8 cellular contexts compared by ENCODE assay signal in the genomic region with DNA sequence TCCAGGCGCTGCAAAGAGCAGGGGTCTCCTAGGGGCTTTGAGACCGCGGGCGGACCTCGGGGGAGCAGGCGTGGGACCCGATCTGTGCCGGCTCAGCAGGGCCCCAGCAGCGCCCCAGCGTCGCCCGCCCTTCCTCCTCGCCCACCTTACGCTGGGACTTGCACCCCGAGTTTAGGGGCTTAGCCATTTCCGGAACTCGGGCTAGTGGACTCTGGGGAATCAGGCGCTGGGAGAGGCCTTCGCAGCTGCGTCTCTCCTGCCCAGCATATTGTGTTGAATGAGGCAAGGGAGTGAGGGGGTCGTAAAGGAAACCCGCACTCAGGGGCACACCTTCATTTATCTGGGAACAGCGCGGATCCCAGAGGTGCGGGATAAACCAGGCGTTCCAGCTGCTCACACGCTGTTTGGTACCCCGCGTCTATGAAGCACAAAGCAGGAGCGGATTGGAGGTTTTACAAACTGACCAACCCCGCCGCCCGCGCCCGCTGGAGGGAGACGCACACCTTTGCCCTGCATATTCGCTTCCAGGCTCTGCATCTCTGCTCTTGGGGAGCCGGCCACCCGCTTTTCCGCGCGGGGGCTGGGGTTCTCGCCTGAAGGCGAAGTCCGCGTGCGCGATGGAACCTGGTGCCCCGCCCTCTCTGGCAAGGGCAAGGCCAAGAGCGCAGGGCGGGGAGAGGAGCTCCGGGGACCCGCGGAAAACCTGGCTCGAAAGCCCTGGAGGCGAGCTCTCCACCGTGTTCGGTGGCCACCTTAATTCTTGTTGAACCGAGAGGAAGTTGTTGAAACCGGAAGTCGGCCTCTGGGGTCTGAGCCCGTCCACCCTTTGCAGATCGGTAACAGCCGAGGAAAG. TPM values are rescaled to one million over a fixed set of nuclear protein-coding genes. Genes with fewer than 3 reads are reported as not detected.
DNase-seq lines count a peak whose midpoint lies in the region; ATAC-seq and TF ChIP-seq lines count a peak whose summit lies in the region.

No MANE protein-coding gene starts in this region.

- no peaks in the 10 kb centered on the region for H3K9me3 ChIP-seq in thyroid gland

- H3K9me3 Mint-ChIP-seq in activated CD8-positive, alpha-beta memory T cell treated with anti-CD3 and anti-CD28 coated beads, Interleukin-2, amount 10 ng/mL, durations not matched to agents 7 days and 5 days (ENCODE audit: low read depth): no peaks in the 10 kb centered on the region
- no peaks in the 10 kb centered on the region for H3K9me3 Mint-ChIP-seq in activated B cell treated with CpG ODN at 0.5 μM for 24 hours

- peaks cover 98% of the 10 kb centered on the region for H3K27me3 Mint-ChIP-seq in activated CD8-positive, alpha-beta memory T cell treated with anti-CD3 and anti-CD28 coated beads, Interleukin-2, amount 10 ng/mL, durations not matched to agents 7 days and 5 days
- peaks cover 82% of the 10 kb centered on the region for H3K27me3 Mint-ChIP-seq in activated B cell treated with CpG ODN at 0.5 μM for 24 hours

- no peak for DNase-seq in activated CD8-positive, alpha-beta memory T cell treated with anti-CD3 and anti-CD28 coated beads, Interleukin-2, amount 10 ng/mL, durations not matched to agents 7 days and 5 days
- DNase-seq in activated CD8-positive, alpha-beta memory T cell treated with anti-CD3 and anti-CD28 coated beads, Interleukin-2, amount 50 U/mL, for 48 hours: no peak
- no peak for DNase-seq in activated B cell treated with CpG ODN at 0.5 μM for 24 hours
- DNase-seq in left kidney (ENCODE audit: low read depth, low spot score): peak; percentile 53
- DNase-seq in thyroid gland: peak; percentile 15 to 32
- DNase-seq in stimulated activated CD4-positive, alpha-beta T cell treated with anti-CD3 and anti-CD28 coated beads, Interleukin-4, amount 100 ng/mL, for 24 hours: no peak

- no peak for TF ChIP-seq POLR2A in thyroid gland (IDR thresholded peaks at IDR 0.05)

- POLR2A ChIA-PET in activated B cell treated with CpG ODN at 0.5 μM for 24 hours (lab: Charles Lee): no interaction called here

- H3K4me1 ChIP-seq in thyroid gland: peaks cover 9 to 26% of the 10 kb centered on the region in 2 donors

- H3K4me1 Mint-ChIP-seq in activated CD8-positive, alpha-beta memory T cell treated with anti-CD3 and anti-CD28 coated beads, Interleukin-2, amount 10 ng/mL, durations not matched to agents 7 days and 5 days: peaks cover 7% of the 10 kb centered on the region
- H3K4me1 Mint-ChIP-seq in activated B cell treated with CpG ODN at 0.5 μM for 24 hours: peaks cover 19% of the 10 kb centered on the region

- H3K27me3 ChIP-seq in thyroid gland: peaks cover 73% of the 10 kb centered on the region

- H3K4me3 Mint-ChIP-seq in activated CD8-positive, alpha-beta memory T cell treated with anti-CD3 and anti-CD28 coated beads, Interleukin-2, amount 10 ng/mL, durations not matched to agents 7 days and 5 days: peak overlapping the region; percentile 31
- H3K4me3 Mint-ChIP-seq in activated B cell treated with CpG ODN at 0.5 μM for 24 hours: peak overlapping the region; percentile 52

- intact Hi-C loops in activated B cell treated with CpG ODN at 0.5 μM for 24 hours (cut with micrococcal nuclease) (no loop called here), thyroid gland (cut with DNase I) (no loop called here)

- H3K36me3 ChIP-seq in thyroid gland: no peaks in the 10 kb centered on the region

- peak overlapping the region in 1 of 3 donors; percentile 8 for H3K4me3 ChIP-seq in thyroid gland (replicated peaks in 1 of 3)

- CTCF ChIA-PET in activated CD8-positive, alpha-beta memory T cell treated with anti-CD3 and anti-CD28 coated beads, Interleukin-2, amount 10 ng/mL, durations not matched to agents 7 days and 5 days (lab: Charles Lee): interaction anchor here (1.3 kb wide), 1 partner anchor 9 kb away, joined by 5 read pairs; no protein-coding TSS in a partner anchor
- CTCF ChIA-PET in activated B cell treated with CpG ODN at 0.5 μM for 24 hours (lab: Charles Lee): interaction anchor here (1.0 kb wide), 1 partner anchor 31 kb away, joined by 3 read pairs; no protein-coding TSS in a partner anchor

- no peaks in the 10 kb centered on the region for H3K36me3 Mint-ChIP-seq in activated CD8-positive, alpha-beta memory T cell treated with anti-CD3 and anti-CD28 coated beads, Interleukin-2, amount 10 ng/mL, durations not matched to agents 7 days and 5 days
- H3K36me3 Mint-ChIP-seq in activated B cell treated with CpG ODN at 0.5 μM for 24 hours (ENCODE audit: low read depth): no peaks in the 10 kb centered on the region

- H3K27ac ChIP-seq in thyroid gland: no peak overlapping the region

- no peak for ATAC-seq in activated CD8-positive, alpha-beta memory T cell treated with anti-CD3 and anti-CD28 coated beads, Interleukin-2, amount 10 ng/mL, durations not matched to agents 7 days and 5 days
- ATAC-seq in activated B cell treated with CpG ODN at 0.5 μM for 24 hours (ENCODE audit: low read depth) (no peak), GM19455 (IDR thresholded peaks at IDR 0.05; ENCODE audit: unreplicated experiment) (no peak), HG03108 (IDR thresholded peaks at IDR 0.05; ENCODE audit: unreplicated experiment) (no peak)

- H3K27ac Mint-ChIP-seq in activated CD8-positive, alpha-beta memory T cell treated with anti-CD3 and anti-CD28 coated beads, Interleukin-2, amount 10 ng/mL, durations not matched to agents 7 days and 5 days: no peak overlapping the region
- H3K27ac Mint-ChIP-seq in activated B cell treated with CpG ODN at 0.5 μM for 24 hours: no peak overlapping the region

- 2% methylated on average over 15 to 38 of the region's 64 CpGs for WGBS in thyroid gland, 2 donors

- no peak for TF ChIP-seq CTCF in activated B cell treated with CpG ODN at 0.5 μM for 24 hours (IDR thresholded peaks at IDR 0.05)
- peak in 2 of 6 experiments; percentile 8 to 21 for TF ChIP-seq CTCF in thyroid gland (IDR thresholded peaks at IDR 0.05)

RNA-seq across cellular contexts. Expression of a gene that starts 6.7 kb away (rescaled TPM):
- total RNA-seq in activated CD8-positive, alpha-beta memory T cell treated with anti-CD3 and anti-CD28 coated beads, Interleukin-2, amount 10 ng/mL, durations not matched to agents 7 days and 5 days: not detected
- total RNA-seq in activated B cell treated with CpG ODN at 0.5 μM for 24 hours (not detected in 2 replicates), thyroid gland (under 1 TPM in 2 of 4 donors, not detected in 2; 0.10 to 0.11 TPM)

Comparison
In these comparisons a context has a peak if more than half of its experiments do, and no peak if none do; other contexts are left out.
1. DNase-seq: peak in left kidney (single experiment) and thyroid gland (2 of 2); none in activated CD8-positive, alpha-beta memory T cell treated with anti-CD3 and anti-CD28 coated beads, Interleukin-2, amount 10 ng/mL, durations not matched to agents 7 days and 5 days (single experiment), activated CD8-positive, alpha-beta memory T cell treated with anti-CD3 and anti-CD28 coated beads, Interleukin-2, amount 50 U/mL, for 48 hours (single experiment), activated B cell treated with CpG ODN at 0.5 μM for 24 hours (single experiment) and stimulated activated CD4-positive, alpha-beta T cell treated with anti-CD3 and anti-CD28 coated beads, Interleukin-4, amount 100 ng/mL, for 24 hours (single experiment).